13 cellular contexts compared by ENCODE assay signal in the genomic region with DNA sequence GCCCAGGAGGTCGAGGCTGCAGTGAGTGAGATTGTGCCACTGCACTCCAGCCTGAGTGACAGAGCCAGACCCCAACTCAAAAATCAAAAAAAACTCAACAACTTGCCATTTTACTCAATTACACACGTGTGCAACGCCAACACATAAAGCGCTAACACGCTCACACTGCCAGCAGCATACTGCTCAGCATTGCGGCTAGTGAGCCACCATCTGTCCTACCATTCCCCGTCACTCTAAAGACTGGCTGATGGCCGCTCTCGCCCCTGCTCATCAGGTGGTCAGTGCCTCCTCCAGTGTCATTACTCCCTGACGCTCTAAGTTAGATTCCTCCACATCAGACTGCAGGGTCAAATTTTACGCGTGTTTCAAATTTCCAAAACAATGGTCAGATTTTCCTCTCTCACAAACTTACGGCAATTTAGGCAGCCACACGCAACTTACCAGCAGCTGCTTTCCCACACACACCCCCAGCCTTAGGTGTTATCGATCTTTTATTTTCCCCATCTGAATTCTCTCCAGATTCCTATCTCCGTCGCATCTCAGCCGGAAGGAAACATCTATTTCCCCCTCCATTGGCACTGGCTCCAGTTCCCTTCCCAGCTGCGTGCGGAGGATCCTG.
A peak's percentile ranks its signal among the peaks of the same experiment; 100 is the strongest.
DNase-seq lines count a peak whose midpoint lies in the region; ATAC-seq, FAIRE-seq and TF ChIP-seq lines count a peak whose summit lies in the region.
"Had no signal": no experiment of that assay in that cellular context is flagged by ENCODE, and none has a peak within 500 bp of the region (broad histone marks: within the 10 kb centered on the region; RNA-seq: fewer than 3 reads in every experiment).

No MANE protein-coding gene starts in this region.

- no peak overlapping the region for H3K27ac Mint-ChIP-seq in activated CD8-positive, alpha-beta memory T cell treated with anti-CD3 and anti-CD28 coated beads, Interleukin-2, amount 10 ng/mL, durations not matched to agents 7 days and 5 days
- peak overlapping the region; percentile 49 for H3K27ac Mint-ChIP-seq in nephron progenitor cell

- no peak for TF ChIP-seq POLR2A in GM12891 (IDR thresholded peaks at IDR 0.05; ENCODE audit: low read depth, low read length)

- no peak for ATAC-seq in activated CD8-positive, alpha-beta memory T cell treated with anti-CD3 and anti-CD28 coated beads, Interleukin-2, amount 10 ng/mL, durations not matched to agents 7 days and 5 days
- ATAC-seq in GM19467 (IDR thresholded peaks at IDR 0.05; ENCODE audit: unreplicated experiment) = no peak

- peak; percentile 21 for DNase-seq in activated CD8-positive, alpha-beta memory T cell treated with anti-CD3 and anti-CD28 coated beads for 24 hours
- DNase-seq in activated CD8-positive, alpha-beta memory T cell treated with anti-CD3 and anti-CD28 coated beads, Interleukin-2, amount 10 ng/mL, durations not matched to agents 7 days and 5 days = no peak
- DNase-seq in dermis microvascular lymphatic vessel endothelial cell (ENCODE audit: low read depth in 2 of 2) = peak; percentile 38 to 60
- DNase-seq in nephron progenitor cell = no peak
- DNase-seq in HTR-8/SVneo (ENCODE audit: insufficient read length, low spot score) = no peak
- DNase-seq in Ammon's horn (ENCODE audit: low spot score) = no peak
- no peak for DNase-seq in GM12891 (ENCODE audit: insufficient read length, low spot score)
- DNase-seq: DMS 273 treated with DMSO at 0.1 percent for 48 hours, NCI-H187 treated with DMSO at 0.1 percent for 48 hours, NCI-H526 treated with DMSO at 0.1 percent for 48 hours, SIG-M5 had no signal

- H3K9me3 Mint-ChIP-seq in activated CD8-positive, alpha-beta memory T cell treated with anti-CD3 and anti-CD28 coated beads, Interleukin-2, amount 10 ng/mL, durations not matched to agents 7 days and 5 days (ENCODE audit: low read depth) = peaks cover 11% of the 10 kb centered on the region
- peaks cover 58% of the 10 kb centered on the region for H3K9me3 Mint-ChIP-seq in nephron progenitor cell

- peaks cover 2% of the 10 kb centered on the region for H3K36me3 Mint-ChIP-seq in activated CD8-positive, alpha-beta memory T cell treated with anti-CD3 and anti-CD28 coated beads, Interleukin-2, amount 10 ng/mL, durations not matched to agents 7 days and 5 days
- H3K36me3 Mint-ChIP-seq in nephron progenitor cell (ENCODE audit: low read depth) = peaks cover 39% of the 10 kb centered on the region

- no peak for TF ChIP-seq CTCF in nephron progenitor cell (IDR thresholded peaks at IDR 0.05)

- H3K4me3 Mint-ChIP-seq in activated CD8-positive, alpha-beta memory T cell treated with anti-CD3 and anti-CD28 coated beads, Interleukin-2, amount 10 ng/mL, durations not matched to agents 7 days and 5 days = no peak overlapping the region
- H3K4me3 Mint-ChIP-seq in nephron progenitor cell = peak overlapping the region; percentile 9

- FAIRE-seq in HTR-8/SVneo (lab: Jason Lieb, UNC) = no peak
- FAIRE-seq in GM12891 (lab: Jason Lieb, UNC) = no peak
- FAIRE-seq: GM19239 had no signal

- peaks cover 5% of the 10 kb centered on the region for H3K27me3 Mint-ChIP-seq in activated CD8-positive, alpha-beta memory T cell treated with anti-CD3 and anti-CD28 coated beads, Interleukin-2, amount 10 ng/mL, durations not matched to agents 7 days and 5 days
- H3K27me3 Mint-ChIP-seq in nephron progenitor cell (ENCODE audit: low read depth, poor library complexity) = peaks cover 17% of the 10 kb centered on the region

- CTCF ChIA-PET in activated CD8-positive, alpha-beta memory T cell treated with anti-CD3 and anti-CD28 coated beads, Interleukin-2, amount 10 ng/mL, durations not matched to agents 7 days and 5 days (lab: Charles Lee) = interaction anchor here (1.9 kb wide), 1 partner anchor 14 kb away, joined by 5 read pairs; no protein-coding TSS in a partner anchor

- no peaks in the 10 kb centered on the region for H3K4me1 Mint-ChIP-seq in activated CD8-positive, alpha-beta memory T cell treated with anti-CD3 and anti-CD28 coated beads, Interleukin-2, amount 10 ng/mL, durations not matched to agents 7 days and 5 days
- H3K4me1 Mint-ChIP-seq in nephron progenitor cell = peaks cover 61% of the 10 kb centered on the region

TF ChIP-seq in GM12891, 5 proteins besides CTCF, POLR2A, EP300 and RAD21:
- TF ChIP-seq POLR2AphosphoS5 (IDR thresholded peaks at IDR 0.05; ENCODE audit: low read depth, low read length) (no peak), TAF1 (IDR thresholded peaks at IDR 0.05; ENCODE audit: low read depth, low read length) (no peak), POU2F2 (IDR thresholded peaks at IDR 0.05; ENCODE audit: low read depth, low read length) (no peak), SPI1 (IDR thresholded peaks at IDR 0.05; ENCODE audit: low read depth, low read length) (no peak), PAX5 (IDR thresholded peaks at IDR 0.05; ENCODE audit: insufficient read depth, low read length, severe bottlenecking) (no peak)

Comparison
In these comparisons a context has a peak if more than half of its experiments do, and no peak if none do; other contexts are left out.
1. DNase-seq: peak in activated CD8-positive, alpha-beta memory T cell treated with anti-CD3 and anti-CD28 coated beads for 24 hours (single experiment) and dermis microvascular lymphatic vessel endothelial cell (2 of 2); none in activated CD8-positive, alpha-beta memory T cell treated with anti-CD3 and anti-CD28 coated beads, Interleukin-2, amount 10 ng/mL, durations not matched to agents 7 days and 5 days (single experiment), nephron progenitor cell (single experiment), HTR-8/SVneo (single experiment), Ammon's horn (single experiment) and GM12891 (single experiment).